In the genomic region with DNA sequence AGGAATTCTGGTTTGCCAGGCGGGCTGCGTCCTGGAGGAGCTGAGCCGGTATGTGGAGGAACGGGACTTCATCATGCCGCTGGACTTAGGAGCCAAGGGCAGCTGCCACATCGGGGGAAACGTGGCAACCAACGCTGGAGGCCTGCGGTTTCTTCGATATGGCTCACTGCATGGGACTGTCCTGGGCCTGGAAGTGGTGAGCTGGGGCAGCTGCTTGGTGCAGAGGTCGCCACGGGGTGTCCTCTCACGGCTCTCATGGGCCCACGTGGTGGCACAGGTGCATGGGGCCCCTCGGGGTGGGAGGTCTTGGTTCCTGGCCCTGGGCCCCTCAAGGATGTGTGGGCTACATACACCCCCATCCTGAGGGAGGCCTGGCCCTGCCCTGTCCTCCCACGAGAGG, we compare ENCODE assay signal across 18 cellular contexts. TPM values are rescaled to one million over a fixed set of nuclear protein-coding genes. Genes with fewer than 3 reads are reported as not detected.
DNase-seq lines count a peak whose midpoint lies in the region; ATAC-seq, FAIRE-seq and TF ChIP-seq lines count a peak whose summit lies in the region.
"Had no signal": no experiment of that assay in that cellular context is flagged by ENCODE, and none has a peak within 500 bp of the region (broad histone marks: within the 10 kb centered on the region; RNA-seq: fewer than 3 reads in every experiment).

No MANE protein-coding gene starts in this region.

- peaks cover 14 to 20% of the 10 kb centered on the region in 2 donors for H3K4me1 Mint-ChIP-seq in natural killer cell

- no peak for TF ChIP-seq CTCF in K562 (IDR thresholded peaks at IDR 0.05 in 2 of 3, conservative IDR thresholded peaks at IDR 0.05 in 1 of 3; ENCODE audit: insufficient read depth in 2 of 3, low read depth in 1 of 3, low read length in 3 of 3)
- TF ChIP-seq CTCF in natural killer cell (IDR thresholded peaks at IDR 0.05), result no peak
- TF ChIP-seq CTCF in breast epithelium (IDR thresholded peaks at IDR 0.05), result no peak
- TF ChIP-seq CTCF in psoas muscle (IDR thresholded peaks at IDR 0.05), result no peak

- H3K9me3 ChIP-seq in K562 (replicated peaks; ENCODE audit: control insufficient read depth, insufficient read depth, low read depth, low read length) (peaks cover 2% of the 10 kb centered on the region; the same call in 1 of the 2 replicates), breast epithelium (no peaks in the 10 kb centered on the region), psoas muscle (no peaks in the 10 kb centered on the region)

- no peak for FAIRE-seq in K562 (lab: Jason Lieb, UNC)
- no peak for FAIRE-seq in RCC 7860 (lab: Jason Lieb, UNC)
- FAIRE-seq: GM18507 had no signal

- H3K27me3 Mint-ChIP-seq in natural killer cell (ENCODE audit: low read depth in 2 of 2), result no peaks in the 10 kb centered on the region
- H3K27me3 Mint-ChIP-seq: CD4-positive, alpha-beta T cell had no signal

- peak overlapping the region; percentile 13 for H3K4me3 Mint-ChIP-seq in natural killer cell
- H3K4me3 Mint-ChIP-seq: CD4-positive, alpha-beta T cell had no signal

- TF ChIP-seq EP300 in K562 (IDR thresholded peaks at IDR 0.05; ENCODE audit: low read length), result no peak

- no peak overlapping the region for H2AFZ ChIP-seq in K562 (ENCODE audit: low read depth, low read length)
- H2AFZ ChIP-seq: GM23248 had no signal

- H3K9ac ChIP-seq in K562 (ENCODE audit: insufficient read depth in 1 of 2, low read depth in 2 of 2, low read length in 2 of 2), result no peak overlapping the region
- H3K9ac ChIP-seq: GM23248 had no signal

- intact Hi-C loops in Right ventricle myocardium inferior (cut with DNase I) (no loop called here), left cardiac atrium (cut with DNase I) (no loop called here), K562 (cut with micrococcal nuclease) (no loop called here), natural killer cell (cut with micrococcal nuclease) (no loop called here), breast epithelium (cut with DNase I; ENCODE audit: low total_unique reads) (no loop called here), psoas muscle (cut with DNase I) (no loop called here)

- no peak for ATAC-seq in Right ventricle myocardium inferior
- no peak for ATAC-seq in left cardiac atrium
- no peak for ATAC-seq in K562
- no peak for ATAC-seq in natural killer cell
- no peak for ATAC-seq in psoas muscle

- peaks cover 12% of the 10 kb centered on the region for H3K36me3 Mint-ChIP-seq in natural killer cell

- H3K79me2 ChIP-seq in K562 (ENCODE audit: control insufficient read depth, insufficient read depth, low read length), result no peaks in the 10 kb centered on the region

- no peak overlapping the region for H3K27ac Mint-ChIP-seq in natural killer cell
- H3K27ac Mint-ChIP-seq: CD4-positive, alpha-beta T cell had no signal

- H3K36me3 ChIP-seq in K562 (ENCODE audit: control insufficient read depth, insufficient read depth, low read length) (peaks cover 37% of the 10 kb centered on the region; the same call in 1 of the 3 replicates), breast epithelium (no peaks in the 10 kb centered on the region), psoas muscle (ENCODE audit: insufficient read depth in 1 of 2, low read depth in 1 of 2) (peaks cover 0 to 41% of the 10 kb centered on the region in 2 donors)

- H3K9me1 ChIP-seq in K562 (ENCODE audit: control insufficient read depth, insufficient read depth, low read length), result no peaks in the 10 kb centered on the region

- no peak overlapping the region for H3K27ac ChIP-seq in K562 (ENCODE audit: extremely low read depth, low read depth, low read length)
- no peak overlapping the region for H3K27ac ChIP-seq in breast epithelium
- no peak overlapping the region for H3K27ac ChIP-seq in psoas muscle
- H3K27ac ChIP-seq: GM23248, HL-60 had no signal

- H3K9me3 Mint-ChIP-seq in natural killer cell, result no peaks in the 10 kb centered on the region
- H3K9me3 Mint-ChIP-seq: CD4-positive, alpha-beta T cell had no signal

- no TSS peak for BruUV-seq in K562 (replicated peaks; lab: Mats Ljungman, UMichigan)

- H3K4me3 ChIP-seq in K562 (no peak overlapping the region), breast epithelium (no peak overlapping the region), psoas muscle (no peak overlapping the region)
- H3K4me3 ChIP-seq: GM23248 had no signal

- TF ChIP-seq POLR2A in K562 (conservative IDR thresholded peaks at IDR 0.05), result no peak
- TF ChIP-seq POLR2A in breast epithelium (IDR thresholded peaks at IDR 0.05), result no peak

- no peaks in the 10 kb centered on the region for H4K20me1 ChIP-seq in K562 (replicated peaks; ENCODE audit: control insufficient read depth, insufficient read depth, low read length)

- WGBS in K562 (ENCODE audit: insufficient coverage, low coverage, missing lambda C conversion rate), result 96% methylated on average over 7 of the region's 16 CpGs
- 81 to 88% (median 83%) methylated on average over 16 of the region's 16 CpGs for WGBS in psoas muscle, 3 donors

- CTCF ChIA-PET in K562 (lab: Yijun Ruan, JAX; ENCODE audit: low intra/inter-chr PET ratio), result no interaction called here

- POLR2A ChIA-PET in K562 (lab: Yijun Ruan, JAX), result no interaction called here

- DNase-seq in Right ventricle myocardium inferior (ENCODE audit: missing footprints) (peak; percentile 67), left cardiac atrium (no peak), K562 (ENCODE audit: extremely low read depth in 1 of 4, low spot score in 3 of 4) (no peak), natural killer cell (no peak), RCC 7860 (ENCODE audit: low spot score) (no peak), breast epithelium (ENCODE audit: low spot score in 2 of 2) (no peak), psoas muscle (no peak)
- DNase-seq: 8988T; AML-193; C1 segment of cervical spinal cord; Calu3; CD4-positive, alpha-beta T cell; DMS 273 treated with DMSO at 0.1 percent for 48 hours; GM23248; H7 had no signal

- H3K4me2 ChIP-seq in K562 (ENCODE audit: insufficient read depth, low read length), result no peak overlapping the region

- in situ Hi-C loops in K562 (cut with MboI), result no loop called here

- no peak for TF ChIP-seq RAD21 in K562 (CRISPR knock-in tag; conservative IDR thresholded peaks at IDR 0.05 in 1 of 2, IDR thresholded peaks at IDR 0.05 in 1 of 2)

- peaks cover 0 to 23% of the 10 kb centered on the region in 2 experiments; a peak in 2 of 5 replicates for H3K4me1 ChIP-seq in K562 (replicated peaks in 1 of 2; ENCODE audit: control insufficient read depth in 2 of 2, insufficient read depth in 2 of 2, low read length in 2 of 2)
- no peaks in the 10 kb centered on the region for H3K4me1 ChIP-seq in breast epithelium
- H3K4me1 ChIP-seq in psoas muscle, result no peaks in the 10 kb centered on the region

- H3K27me3 ChIP-seq in K562 (ENCODE audit: control insufficient read depth in 2 of 2, insufficient read depth in 2 of 2, low read length in 2 of 2), result no peaks in the 10 kb centered on the region
- no peaks in the 10 kb centered on the region for H3K27me3 ChIP-seq in breast epithelium
- no peaks in the 10 kb centered on the region for H3K27me3 ChIP-seq in psoas muscle (ENCODE audit: insufficient read depth in 3 of 3, low read length in 2 of 3)

RNA-seq across cellular contexts. Expression of gene D2HGDH, which starts 9.2 kb away (rescaled TPM):
- total RNA-seq in Right ventricle myocardium inferior, result 19.6 TPM
- total RNA-seq in left cardiac atrium, result 10 to 100 TPM; 14.6 to 16.9 TPM
- 47.1 and 160 TPM in 2 replicates for total RNA-seq in K562 (2011; cell fraction: chromatin; rRNA removed; ENCODE audit: low replicate concordance)
- total RNA-seq in K562 (2011; cell fraction: nucleolus; rRNA removed), result 99.4 and 106 TPM in 2 replicates
- total RNA-seq in K562 (2011; cell fraction: nucleoplasm; rRNA removed), result 49.9 and 63.9 TPM in 2 replicates
- total RNA-seq in K562 (2014; rRNA removed), result 22.4 and 23.3 TPM in 2 replicates
- total RNA-seq in K562 (2014; rRNA removed; fragmentation: Illumina TruSeq; extraction: Trizol), result 1.7 and 4.4 TPM in 2 replicates
- 10.3 and 10.9 TPM in 2 replicates for total RNA-seq in K562 (2015; rRNA removed; fragmentation: Illumina TruSeq; extraction: Trizol)
- 26.0 and 30.8 TPM in 2 replicates for total RNA-seq in K562 (2021)
- polyA plus RNA-seq in K562 (2011; rRNA removed), result 15.2 and 25.7 TPM in 2 replicates
- 10.4 and 20.9 TPM in 2 replicates for polyA plus RNA-seq in K562 (2011; cell fraction: cytosol; rRNA removed)
- polyA plus RNA-seq in K562 (2011; cell fraction: nucleus; rRNA removed), result 136 and 197 TPM in 2 replicates
- polyA plus RNA-seq in K562 (2012), result 28.7 and 36.6 TPM in 2 replicates
- 5.1 and 10.1 TPM in 2 replicates for polyA plus RNA-seq in K562 (2014; fragmentation: Illumina TruSeq; extraction: Trizol)
- under 1 TPM; 0.39 to 0.52 TPM for polyA plus RNA-seq in K562 (2014; fragmentation: Nextera tagmentation; extraction: Ambion mirVana)
- polyA plus RNA-seq in K562 (2014; rRNA removed), result 26.5 and 29.0 TPM in 2 replicates
- polyA minus RNA-seq in K562 (2011; rRNA and poly(A)+ RNA removed), result 4.4 and 10.4 TPM in 2 replicates
- polyA minus RNA-seq in K562 (2011; cell fraction: cytosol; rRNA and poly(A)+ RNA removed), result 14.4 and 21.0 TPM in 2 replicates
- 33.7 and 35.7 TPM in 2 replicates for polyA minus RNA-seq in K562 (2011; cell fraction: nucleus; rRNA and poly(A)+ RNA removed)
- 10 to 100 TPM; 28.9 to 45.5 (median 43.4) TPM for total RNA-seq in natural killer cell
- 10 to 100 TPM; 16.3 to 29.2 (median 22.2) TPM for total RNA-seq in breast epithelium
- 10 to 100 TPM; 20.3 to 31.0 (median 23.6) TPM for total RNA-seq in psoas muscle
- polyA plus RNA-seq in psoas muscle, result 10 to 100 TPM; 14.1 to 15.6 (median 14.9) TPM

RNA-seq across cellular contexts. Expression of gene GAL3ST2, which starts 33.0 kb away (rescaled TPM):
- total RNA-seq in Right ventricle myocardium inferior (not detected), left cardiac atrium (under 1 TPM in 1 of 2 donors, not detected in 1; 0.44 TPM), K562 (2014; rRNA removed) (0.61 TPM in 1 of 2 replicates, not detected in the other), K562 (2014; rRNA removed; fragmentation: Illumina TruSeq; extraction: Trizol) (not detected in 2 replicates), K562 (2015; rRNA removed; fragmentation: Illumina TruSeq; extraction: Trizol) (not detected in 2 replicates), K562 (2021) (0.31 and 0.42 TPM in 2 replicates), natural killer cell (under 1 TPM in 1 of 3 donors, not detected in 2; 0.88 TPM), breast epithelium (1 to 10 TPM in 1 of 3 donors, not detected in 2; 2.6 TPM), psoas muscle (under 1 TPM in 1 of 4 donors, not detected in 3; 0.16 TPM)
- 0.51 and 1.8 TPM in 2 replicates for total RNA-seq in K562 (2011; cell fraction: chromatin; rRNA removed; ENCODE audit: low replicate concordance)
- total RNA-seq in K562 (2011; cell fraction: nucleolus; rRNA removed), result 1.8 and 2.2 TPM in 2 replicates
- total RNA-seq in K562 (2011; cell fraction: nucleoplasm; rRNA removed), result 1.1 TPM in 1 of 2 replicates, not detected in the other
- polyA plus RNA-seq in K562 (2011; rRNA removed) (0.08 TPM in 1 of 2 replicates, not detected in the other), K562 (2014; fragmentation: Illumina TruSeq; extraction: Trizol) (not detected in 2 replicates), K562 (2014; fragmentation: Nextera tagmentation; extraction: Ambion mirVana) (not detected), K562 (2014; rRNA removed) (0.38 TPM in 1 of 2 replicates, not detected in the other), psoas muscle (under 1 TPM in 1 of 3 donors, not detected in 2; 0.14 TPM)
- polyA plus RNA-seq in K562 (2011; cell fraction: cytosol; rRNA removed), result not detected in 2 replicates
- 0.15 and 0.43 TPM in 2 replicates for polyA plus RNA-seq in K562 (2011; cell fraction: nucleus; rRNA removed)
- polyA plus RNA-seq in K562 (2012), result 0.90 and 1.00 TPM in 2 replicates
- polyA minus RNA-seq in K562 (2011; rRNA and poly(A)+ RNA removed), result not detected in 2 replicates
- not detected in 2 replicates for polyA minus RNA-seq in K562 (2011; cell fraction: cytosol; rRNA and poly(A)+ RNA removed)
- 0.33 and 0.67 TPM in 2 replicates for polyA minus RNA-seq in K562 (2011; cell fraction: nucleus; rRNA and poly(A)+ RNA removed)
- total RNA-seq: Calu3, Daoy, GM23248 had no signal
- polyA plus RNA-seq: GM23248 had no signal

RNA-seq across cellular contexts. Expression of gene ING5, which starts 41.8 kb away (rescaled TPM):
- total RNA-seq in Right ventricle myocardium inferior (16.5 TPM), left cardiac atrium (10 to 100 TPM; 17.4 to 20.1 TPM), K562 (2014; rRNA removed) (28.7 and 30.5 TPM in 2 replicates), K562 (2014; rRNA removed; fragmentation: Illumina TruSeq; extraction: Trizol) (23.2 and 27.9 TPM in 2 replicates), K562 (2015; rRNA removed; fragmentation: Illumina TruSeq; extraction: Trizol) (26.9 and 28.4 TPM in 2 replicates), K562 (2021) (25.1 and 27.5 TPM in 2 replicates), natural killer cell (10 to 100 TPM; 25.6 to 40.9 (median 34.7) TPM), breast epithelium (10 to 100 TPM; 29.6 to 49.0 (median 45.6) TPM), psoas muscle (10 to 100 TPM; 16.7 to 20.5 (median 17.9) TPM)
- total RNA-seq in K562 (2011; cell fraction: chromatin; rRNA removed; ENCODE audit: low replicate concordance), result 115 and 209 TPM in 2 replicates
- 112 and 114 TPM in 2 replicates for total RNA-seq in K562 (2011; cell fraction: nucleolus; rRNA removed)
- total RNA-seq in K562 (2011; cell fraction: nucleoplasm; rRNA removed), result 67.4 and 95.2 TPM in 2 replicates
- polyA plus RNA-seq in K562 (2011; rRNA removed) (32.0 and 37.2 TPM in 2 replicates), K562 (2014; fragmentation: Illumina TruSeq; extraction: Trizol) (21.9 and 23.2 TPM in 2 replicates), K562 (2014; fragmentation: Nextera tagmentation; extraction: Ambion mirVana) (10 to 100 TPM; 10.4 to 13.2 TPM), K562 (2014; rRNA removed) (53.3 and 73.4 TPM in 2 replicates), psoas muscle (10 to 100 TPM; 14.5 to 25.4 (median 22.9) TPM)
- 27.3 and 27.8 TPM in 2 replicates for polyA plus RNA-seq in K562 (2011; cell fraction: cytosol; rRNA removed)
- 77.4 and 82.1 TPM in 2 replicates for polyA plus RNA-seq in K562 (2011; cell fraction: nucleus; rRNA removed)
- polyA plus RNA-seq in K562 (2012), result 23.3 and 29.6 TPM in 2 replicates
- 33.2 and 34.8 TPM in 2 replicates for polyA minus RNA-seq in K562 (2011; rRNA and poly(A)+ RNA removed)
- polyA minus RNA-seq in K562 (2011; cell fraction: cytosol; rRNA and poly(A)+ RNA removed), result 17.5 and 22.4 TPM in 2 replicates
- polyA minus RNA-seq in K562 (2011; cell fraction: nucleus; rRNA and poly(A)+ RNA removed), result 22.6 and 23.5 TPM in 2 replicates

RNA-seq across cellular contexts. Expression of gene DTYMK, which starts 57.0 kb away (rescaled TPM):
- total RNA-seq in Right ventricle myocardium inferior (11.1 TPM), left cardiac atrium (10 to 100 TPM in 1 of 2 donors, 1 to 10 TPM in 1; 9.8 to 14.3 TPM), K562 (2014; rRNA removed) (78.1 and 81.1 TPM in 2 replicates), K562 (2014; rRNA removed; fragmentation: Illumina TruSeq; extraction: Trizol) (26.5 and 31.9 TPM in 2 replicates), K562 (2015; rRNA removed; fragmentation: Illumina TruSeq; extraction: Trizol) (47.9 and 55.3 TPM in 2 replicates), K562 (2021) (83.3 and 85.0 TPM in 2 replicates), natural killer cell (10 to 100 TPM; 15.4 to 17.5 (median 15.6) TPM), breast epithelium (10 to 100 TPM; 16.8 to 23.2 (median 19.7) TPM), psoas muscle (1 to 10 TPM; 6.4 to 8.5 (median 6.7) TPM)
- 57.7 and 95.5 TPM in 2 replicates for total RNA-seq in K562 (2011; cell fraction: chromatin; rRNA removed; ENCODE audit: low replicate concordance)
- total RNA-seq in K562 (2011; cell fraction: nucleolus; rRNA removed), result 74.7 and 77.5 TPM in 2 replicates
- 86.8 and 106 TPM in 2 replicates for total RNA-seq in K562 (2011; cell fraction: nucleoplasm; rRNA removed)
- polyA plus RNA-seq in K562 (2011; rRNA removed) (51.2 and 51.8 TPM in 2 replicates), K562 (2014; fragmentation: Illumina TruSeq; extraction: Trizol) (43.4 and 50.3 TPM in 2 replicates), K562 (2014; fragmentation: Nextera tagmentation; extraction: Ambion mirVana) (10 to 100 TPM in 1 of 2 experiments, 1 to 10 TPM in 1; 8.2 to 20.4 TPM), K562 (2014; rRNA removed) (68.7 and 79.5 TPM in 2 replicates), psoas muscle (10 to 100 TPM in 2 of 3 donors, 1 to 10 TPM in 1; 8.1 to 24.6 (median 20.0) TPM)
- polyA plus RNA-seq in K562 (2011; cell fraction: cytosol; rRNA removed), result 45.7 and 67.7 TPM in 2 replicates
- 49.7 and 59.0 TPM in 2 replicates for polyA plus RNA-seq in K562 (2011; cell fraction: nucleus; rRNA removed)
- 49.1 and 64.7 TPM in 2 replicates for polyA plus RNA-seq in K562 (2012)
- polyA minus RNA-seq in K562 (2011; rRNA and poly(A)+ RNA removed), result 9.9 and 12.3 TPM in 2 replicates
- 22.5 and 22.9 TPM in 2 replicates for polyA minus RNA-seq in K562 (2011; cell fraction: cytosol; rRNA and poly(A)+ RNA removed)
- polyA minus RNA-seq in K562 (2011; cell fraction: nucleus; rRNA and poly(A)+ RNA removed), result 12.9 and 17.8 TPM in 2 replicates
